24 cellular contexts compared by ENCODE assay signal in genomic region chr18:37980556-37980955, GRCh38.
DNase-seq lines count a peak whose midpoint lies in the region; ATAC-seq, FAIRE-seq and TF ChIP-seq lines count a peak whose summit lies in the region.
"Had no signal": no experiment of that assay in that cellular context is flagged by ENCODE, and none has a peak within 500 bp of the region (broad histone marks: within the 10 kb centered on the region; RNA-seq: fewer than 3 reads in every experiment).

No MANE protein-coding gene starts in this region.

- H3K4me3 ChIP-seq in bronchial epithelial cell (ENCODE audit: low read depth, low read length): no peak overlapping the region
- H3K4me3 ChIP-seq: A549; BLaER1 treated with 17β-estradiol and CSF1 and Interleukin-3, amounts not matched to agents 10 nM and 100 nM; GM12878 had no signal

- no peak overlapping the region for H3K27ac Mint-ChIP-seq in activated CD4-positive, alpha-beta T cell treated with anti-CD3 and anti-CD28 coated beads for 36 hours
- H3K27ac Mint-ChIP-seq: B cell; CD4-positive, alpha-beta T cell; CD8-positive, alpha-beta T cell had no signal

- ATAC-seq in activated CD4-positive, alpha-beta T cell treated with anti-CD3 and anti-CD28 coated beads for 36 hours: peak; percentile 33
- no peak for ATAC-seq in GM21423 (IDR thresholded peaks at IDR 0.05; ENCODE audit: unreplicated experiment)
- ATAC-seq: A549; CD8-positive, alpha-beta T cell; GM12878 had no signal

- no peak for DNase-seq in activated CD4-positive, alpha-beta T cell treated with anti-CD3 and anti-CD28 coated beads for 36 hours
- no peak for DNase-seq in activated CD4-positive, alpha-beta T cell treated with anti-CD3 and anti-CD28 coated beads for 1 hour
- DNase-seq in bronchial epithelial cell (ENCODE audit: low read depth) (peak; percentile 42), kidney tubule cell (ENCODE audit: low spot score) (peak; percentile 4), NCI-H1048 (lab: John Stamatoyannopoulos, UW) (no peak)
- DNase-seq: AML-193; Caco-2; Calu3; CD4-positive, alpha-beta T cell; CD8-positive, alpha-beta T cell; DMS 273 treated with DMSO at 0.1 percent for 48 hours; DMS153; DMS53; DMS79; DND-41; EL; GDM1 had no signal

- H3K9me3 Mint-ChIP-seq in activated CD4-positive, alpha-beta T cell treated with anti-CD3 and anti-CD28 coated beads for 36 hours (ENCODE audit: low read depth): peaks cover 9% of the 10 kb centered on the region

- POLR2A ChIA-PET in activated CD4-positive, alpha-beta T cell treated with anti-CD3 and anti-CD28 coated beads for 36 hours (lab: Charles Lee): no interaction called here

- H3K4me3 Mint-ChIP-seq in activated CD4-positive, alpha-beta T cell treated with anti-CD3 and anti-CD28 coated beads for 36 hours: no peak overlapping the region
- H3K4me3 Mint-ChIP-seq: B cell; CD4-positive, alpha-beta T cell; CD8-positive, alpha-beta T cell had no signal

- CTCF ChIA-PET in activated CD4-positive, alpha-beta T cell treated with anti-CD3 and anti-CD28 coated beads for 36 hours (lab: Charles Lee): no interaction called here

- H3K27me3 Mint-ChIP-seq in activated CD4-positive, alpha-beta T cell treated with anti-CD3 and anti-CD28 coated beads for 36 hours: no peaks in the 10 kb centered on the region
- H3K27me3 Mint-ChIP-seq: B cell; CD4-positive, alpha-beta T cell had no signal

- FAIRE-seq in bronchial epithelial cell (lab: Jason Lieb, UNC): no peak
- FAIRE-seq: A549, GM12878, GM12892, GM18507 had no signal

- no peaks in the 10 kb centered on the region for H3K36me3 Mint-ChIP-seq in activated CD4-positive, alpha-beta T cell treated with anti-CD3 and anti-CD28 coated beads for 36 hours (ENCODE audit: low read depth)
- H3K36me3 Mint-ChIP-seq: CD8-positive, alpha-beta T cell had no signal

- no peaks in the 10 kb centered on the region for H3K4me1 Mint-ChIP-seq in activated CD4-positive, alpha-beta T cell treated with anti-CD3 and anti-CD28 coated beads for 36 hours
- H3K4me1 Mint-ChIP-seq: B cell had no signal

- TF ChIP-seq CTCF in bronchial epithelial cell (IDR thresholded peaks at IDR 0.05; ENCODE audit: insufficient read depth, low read length, severe bottlenecking): no peak

- intact Hi-C loops in activated CD4-positive, alpha-beta T cell treated with anti-CD3 and anti-CD28 coated beads for 36 hours (cut with DNase I, micrococcal nuclease): no loop called here

- no peaks in the 10 kb centered on the region for H3K36me3 ChIP-seq in bronchial epithelial cell (ENCODE audit: control insufficient read depth, insufficient read depth, low read length)
- H3K36me3 ChIP-seq: BLaER1 treated with 17β-estradiol and CSF1 and Interleukin-3, amounts not matched to agents 10 nM and 100 nM had no signal

- peaks cover 1% of the 10 kb centered on the region for H3K27me3 ChIP-seq in bronchial epithelial cell (ENCODE audit: control insufficient read depth, insufficient read depth, low read length)
- H3K27me3 ChIP-seq: BLaER1 treated with 17β-estradiol and CSF1 and Interleukin-3, amounts not matched to agents 10 nM and 100 nM had no signal

Comparison
In these comparisons a context has a peak if more than half of its experiments do, and no peak if none do; other contexts are left out.
1. DNase-seq: peak in bronchial epithelial cell (single experiment) and kidney tubule cell (single experiment); none in activated CD4-positive, alpha-beta T cell treated with anti-CD3 and anti-CD28 coated beads for 36 hours (single experiment), activated CD4-positive, alpha-beta T cell treated with anti-CD3 and anti-CD28 coated beads for 1 hour (single experiment) and NCI-H1048 (single experiment).